1 cellular context compared by ENCODE assay signal in genomic region chr1:207898260-207898659, GRCh38.
TF ChIP-seq lines count a peak whose summit lies in the region.

No MANE protein-coding gene starts in this region.

TF ChIP-seq in K562, 482 proteins besides CTCF, POLR2A, EP300 and RAD21 (continued from another document):
- TF ChIP-seq REST (CRISPR knock-in tag; IDR thresholded peaks at IDR 0.05; ENCODE audit: low read depth), result no peak
- no peak for TF ChIP-seq PRPF4 (IDR thresholded peaks at IDR 0.05; ENCODE audit: insufficient read depth, low read depth, low read length, poor library complexity, severe bottlenecking)
- no peak for TF ChIP-seq NFATC3 (IDR thresholded peaks at IDR 0.05)
- TF ChIP-seq RBM34 (IDR thresholded peaks at IDR 0.05; ENCODE audit: borderline replicate concordance, insufficient read depth, low read length), result no peak
TF ChIP-seq in K562: peak in this region for 0.
